ENCODE assay signal across 22 cellular contexts in the genomic region with DNA sequence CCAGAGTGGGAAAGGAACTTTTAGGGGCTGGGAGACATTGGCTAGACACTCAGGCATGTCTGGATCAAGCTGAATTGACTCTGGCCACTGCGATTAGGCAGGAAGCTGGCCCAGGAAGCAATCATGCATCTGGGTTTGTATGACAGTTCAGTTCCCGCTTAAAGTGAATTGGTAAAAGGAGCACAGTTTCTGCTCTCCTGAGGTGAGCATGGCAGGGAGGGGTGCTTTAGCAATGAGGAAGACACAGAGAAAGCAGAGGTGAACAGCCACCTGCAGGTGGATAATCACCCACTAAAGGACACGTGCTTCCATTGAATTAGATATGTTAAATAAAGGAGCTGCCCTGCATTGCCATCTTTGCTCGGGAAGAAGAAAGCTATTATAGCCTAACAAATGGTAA.
"Had no signal": no experiment of that assay in that cellular context is flagged by ENCODE, and none has a peak within 500 bp of the region (broad histone marks: within the 10 kb centered on the region; RNA-seq: fewer than 3 reads in every experiment).

No MANE protein-coding gene starts in this region.

- H3K9me3 ChIP-seq: body of pancreas, colonic mucosa, left ventricle myocardium inferior, right lobe of liver, tibial nerve had no signal

- H3K27ac ChIP-seq: body of pancreas, cardiac muscle cell, colonic mucosa, dorsolateral prefrontal cortex, left ventricle myocardium inferior, right lobe of liver, tibial nerve had no signal

- H3K27me3 ChIP-seq: body of pancreas, cardiac muscle cell, colonic mucosa, right lobe of liver, tibial nerve had no signal

- H3K4me1 ChIP-seq: body of pancreas, colonic mucosa, right lobe of liver had no signal

- ATAC-seq: activated CD8-positive, alpha-beta T cell treated with anti-CD3 and anti-CD28 coated beads for 36 hours; activated T-cell treated with anti-CD3 and anti-CD28 coated beads, Interleukin-2, amount 50 U/mL, for 4 hours; activated T-helper 17 cell treated with anti-CD3 and anti-CD28 coated beads, Interleukin-2, amount 50 U/mL, for 72 hours; body of pancreas; naive thymus-derived CD8-positive, alpha-beta T cell; right lobe of liver had no signal

- H3K9me3 Mint-ChIP-seq: activated CD8-positive, alpha-beta T cell treated with anti-CD3 and anti-CD28 coated beads for 36 hours; activated naive CD4-positive, alpha-beta T cell treated with anti-CD3 and anti-CD28 coated beads, Interleukin-2, amount 50 U/mL, for 24 hours; activated T-cell treated with anti-CD3 and anti-CD28 coated beads, Interleukin-2, amount 50 U/mL, for 4 hours; activated T-helper 17 cell treated with anti-CD3 and anti-CD28 coated beads, Interleukin-2, amount 50 U/mL, for 72 hours; T-helper 1 cell treated with Interleukin-12 subunit alpha and Interleukin-12 subunit beta and Interleukin-4 antibody, amounts not matched to agents 30 μg/mL and 1 μg/mL, for 36 hours had no signal

- H3K27ac Mint-ChIP-seq: activated CD8-positive, alpha-beta T cell treated with anti-CD3 and anti-CD28 coated beads for 36 hours; activated naive CD4-positive, alpha-beta T cell treated with anti-CD3 and anti-CD28 coated beads, Interleukin-2, amount 50 U/mL, for 24 hours; activated T-helper 17 cell treated with anti-CD3 and anti-CD28 coated beads, Interleukin-2, amount 50 U/mL, for 72 hours; naive thymus-derived CD8-positive, alpha-beta T cell; progenitor cell of endocrine pancreas; T-helper 1 cell treated with Interleukin-12 subunit alpha and Interleukin-12 subunit beta and Interleukin-4 antibody, amounts not matched to agents 30 μg/mL and 1 μg/mL, for 36 hours had no signal

- H3K27me3 Mint-ChIP-seq: activated CD8-positive, alpha-beta T cell treated with anti-CD3 and anti-CD28 coated beads for 36 hours; activated naive CD4-positive, alpha-beta T cell treated with anti-CD3 and anti-CD28 coated beads, Interleukin-2, amount 50 U/mL, for 24 hours; activated T-helper 17 cell treated with anti-CD3 and anti-CD28 coated beads, Interleukin-2, amount 50 U/mL, for 72 hours; naive thymus-derived CD8-positive, alpha-beta T cell had no signal

- H3K36me3 ChIP-seq: cardiac muscle cell, colonic mucosa, left ventricle myocardium inferior, right lobe of liver, tibial nerve had no signal

- DNase-seq: activated CD4-positive, alpha-beta T cell treated with anti-CD3 and anti-CD28 coated beads, Interleukin-2, amount 50 U/mL, for 1 hour; activated CD8-positive, alpha-beta T cell treated with anti-CD3 and anti-CD28 coated beads for 36 hours; activated T-cell treated with anti-CD3 and anti-CD28 coated beads, Interleukin-2, amount 50 U/mL, for 4 hours; body of pancreas; cerebellar nuclear complex; colonic mucosa; dorsolateral prefrontal cortex; effector memory CD4-positive, alpha-beta T cell; left ventricle myocardium inferior; midbrain; naive thymus-derived CD8-positive, alpha-beta T cell; right lobe of liver; stimulated activated CD4-positive, alpha-beta T cell treated with anti-CD3 and anti-CD28 coated beads, Interleukin-2, amount 100 ng/mL, for 48 hours; stimulated activated naive CD4-positive, alpha-beta T cell treated with Interleukin-2 at 50 U/mL for 16 hours; T1000 had no signal

- H3K36me3 Mint-ChIP-seq: activated naive CD4-positive, alpha-beta T cell treated with anti-CD3 and anti-CD28 coated beads, Interleukin-2, amount 50 U/mL, for 24 hours; naive thymus-derived CD8-positive, alpha-beta T cell had no signal

- H3K4me3 ChIP-seq: body of pancreas, cardiac muscle cell, colonic mucosa, dorsolateral prefrontal cortex, left ventricle myocardium inferior, lung, right lobe of liver, tibial nerve had no signal

- H3K4me3 Mint-ChIP-seq: activated CD8-positive, alpha-beta T cell treated with anti-CD3 and anti-CD28 coated beads for 36 hours; activated naive CD4-positive, alpha-beta T cell treated with anti-CD3 and anti-CD28 coated beads, Interleukin-2, amount 50 U/mL, for 24 hours; activated T-cell treated with anti-CD3 and anti-CD28 coated beads, Interleukin-2, amount 50 U/mL, for 4 hours; activated T-helper 17 cell treated with anti-CD3 and anti-CD28 coated beads, Interleukin-2, amount 50 U/mL, for 72 hours; naive thymus-derived CD8-positive, alpha-beta T cell; T-helper 1 cell treated with Interleukin-12 subunit alpha and Interleukin-12 subunit beta and Interleukin-4 antibody, amounts not matched to agents 30 μg/mL and 1 μg/mL, for 36 hours had no signal
